Comparison of ENCODE assay signal across 16 cellular contexts in genomic region chr3:32991781-32992180, GRCh38. TPM values are rescaled to one million over a fixed set of nuclear protein-coding genes. Genes with fewer than 3 reads are reported as not detected.
A peak's percentile ranks its signal among the peaks of the same experiment; 100 is the strongest.
DNase-seq lines count a peak whose midpoint lies in the region; ATAC-seq, FAIRE-seq and TF ChIP-seq lines count a peak whose summit lies in the region.
"Had no signal": no experiment of that assay in that cellular context is flagged by ENCODE, and none has a peak within 500 bp of the region (broad histone marks: within the 10 kb centered on the region; RNA-seq: fewer than 3 reads in every experiment).

No MANE protein-coding gene starts in this region.

- no peak for FAIRE-seq in H1 (lab: Jason Lieb, UNC)

- POLR2A ChIA-PET in activated CD4-positive, alpha-beta memory T cell treated with anti-CD3 and anti-CD28 coated beads, Interleukin-2, amount 10 ng/mL, durations not matched to agents 7 days and 5 days (lab: Charles Lee): interaction anchor here (1.5 to 2.4 kb wide), 4 partner anchors 9 to 38 kb away, joined by 5 to 18 read pairs (median 6); no protein-coding TSS in a partner anchor
- POLR2A ChIA-PET in H1 (lab: Charles Lee; ENCODE audit: partially characterized antibody): no interaction called here

- intact Hi-C loops in uterus (cut with DNase I; ENCODE audit: low total_unique reads): no loop called here

- peaks cover 20 to 56% of the 10 kb centered on the region in 2 donors for H3K36me3 Mint-ChIP-seq in activated naive CD4-positive, alpha-beta T cell treated with anti-CD3 and anti-CD28 coated beads, Interleukin-2, amount 50 U/mL, for 72 hours
- H3K36me3 Mint-ChIP-seq in activated CD4-positive, alpha-beta memory T cell treated with anti-CD3 and anti-CD28 coated beads, Interleukin-2, amount 10 ng/mL, durations not matched to agents 7 days and 5 days (ENCODE audit: low read depth): peaks cover 37% of the 10 kb centered on the region

- H2BK12ac ChIP-seq in H1 (ENCODE audit: low read depth, low read length): no peak overlapping the region

- no peak overlapping the region for H3K18ac ChIP-seq in H1 (ENCODE audit: extremely low read depth, low read length)

- CTCF ChIA-PET in activated CD4-positive, alpha-beta memory T cell treated with anti-CD3 and anti-CD28 coated beads, Interleukin-2, amount 10 ng/mL, durations not matched to agents 7 days and 5 days (lab: Charles Lee): interaction anchor here (1.1 to 2.0 kb wide), 3 partner anchors 18 to 39 kb away, joined by 3 to 9 read pairs (median 3); no protein-coding TSS in a partner anchor
- CTCF ChIA-PET in H1 (lab: Charles Lee; ENCODE audit: partially characterized antibody): interaction anchor here (1.0 kb wide), 1 partner anchor 23 kb away, joined by 3 read pairs; no protein-coding TSS in a partner anchor

- H3K27me3 ChIP-seq in H1 (replicated peaks in 1 of 4; ENCODE audit: control insufficient read depth in 3 of 4, extremely low read depth in 1 of 4, insufficient read depth in 3 of 4, low read length in 3 of 4): no peaks in the 10 kb centered on the region
- H3K27me3 ChIP-seq in gastroesophageal sphincter: no peaks in the 10 kb centered on the region
- H3K27me3 ChIP-seq in uterus: no peaks in the 10 kb centered on the region

- H4K8ac ChIP-seq in H1 (ENCODE audit: extremely low read depth, insufficient read depth, low read length): no peak overlapping the region

- H3K4me1 Mint-ChIP-seq in activated CD4-positive, alpha-beta memory T cell treated with anti-CD3 and anti-CD28 coated beads, Interleukin-2, amount 10 ng/mL, durations not matched to agents 7 days and 5 days: peaks cover 89% of the 10 kb centered on the region

- no peak overlapping the region for H3K9ac ChIP-seq in H1 (replicated peaks in 1 of 4; ENCODE audit: extremely low read depth in 1 of 4, low read depth in 3 of 4, low read length in 3 of 4)

- peaks cover 0 to 12% of the 10 kb centered on the region in 2 donors for H3K9me3 Mint-ChIP-seq in activated naive CD4-positive, alpha-beta T cell treated with anti-CD3 and anti-CD28 coated beads, Interleukin-2, amount 50 U/mL, for 72 hours
- peaks cover 4% of the 10 kb centered on the region for H3K9me3 Mint-ChIP-seq in activated CD4-positive, alpha-beta memory T cell treated with anti-CD3 and anti-CD28 coated beads, Interleukin-2, amount 10 ng/mL, durations not matched to agents 7 days and 5 days
- H3K9me3 Mint-ChIP-seq: H9 had no signal

- H2BK120ac ChIP-seq in H1 (replicated peaks; ENCODE audit: low read depth, low read length): no peak overlapping the region

- ATAC-seq in activated naive CD4-positive, alpha-beta T cell treated with anti-CD3 and anti-CD28 coated beads, Interleukin-2, amount 50 U/mL, for 72 hours: no peak
- no peak for ATAC-seq in gastroesophageal sphincter
- no peak for ATAC-seq in GM18519 (IDR thresholded peaks at IDR 0.05; ENCODE audit: low FRiP score, unreplicated experiment)

- H3K27ac ChIP-seq in H1 (ENCODE audit: low read depth, low read length) (no peak overlapping the region), gastroesophageal sphincter (no peak overlapping the region), uterus (no peak overlapping the region)

- H3K9me3 ChIP-seq in H1 (ENCODE audit: insufficient read depth in 2 of 2, low read depth in 1 of 2, low read length in 1 of 2) (no peaks in the 10 kb centered on the region), gastroesophageal sphincter (no peaks in the 10 kb centered on the region), uterus (no peaks in the 10 kb centered on the region)

- no peaks in the 10 kb centered on the region for H3K27me3 Mint-ChIP-seq in activated CD4-positive, alpha-beta memory T cell treated with anti-CD3 and anti-CD28 coated beads, Interleukin-2, amount 10 ng/mL, durations not matched to agents 7 days and 5 days

- TF ChIP-seq EP300 in H1 (IDR thresholded peaks at IDR 0.05; ENCODE audit: borderline replicate concordance in 1 of 2, low read depth in 2 of 2, low read length in 2 of 2) (no peak), gastroesophageal sphincter (IDR thresholded peaks at IDR 0.05) (no peak)

- no peak for TF ChIP-seq RAD21 in H1 (IDR thresholded peaks at IDR 0.05 in 1 of 2, conservative IDR thresholded peaks at IDR 0.05 in 1 of 2; ENCODE audit: low read depth in 2 of 2, low read length in 2 of 2)

- no peaks in the 10 kb centered on the region for H3K4me1 ChIP-seq in H1 (replicated peaks in 1 of 4; ENCODE audit: control insufficient read depth in 3 of 4, insufficient read depth in 4 of 4, low read length in 3 of 4)
- no peaks in the 10 kb centered on the region for H3K4me1 ChIP-seq in gastroesophageal sphincter
- H3K4me1 ChIP-seq in uterus: no peaks in the 10 kb centered on the region

- no peak overlapping the region for H2BK5ac ChIP-seq in H1 (ENCODE audit: low read depth, low read length)

- no peak overlapping the region for H3K4me3 ChIP-seq in H1 (ENCODE audit: extremely low read depth in 1 of 4, insufficient read depth in 2 of 4, low read depth in 3 of 4, low read length in 4 of 4)
- no peak overlapping the region for H3K4me3 ChIP-seq in gastroesophageal sphincter
- H3K4me3 ChIP-seq in uterus: no peak overlapping the region

- no peak for DNase-seq in activated naive CD4-positive, alpha-beta T cell treated with anti-CD3 and anti-CD28 coated beads, Interleukin-2, amount 50 U/mL, for 72 hours (ENCODE audit: low spot score in 2 of 2)
- DNase-seq in activated naive CD4-positive, alpha-beta T cell treated with anti-CD3 and anti-CD28 coated beads, Interleukin-2, amount 50 U/mL, for 16 hours: no peak
- no peak for DNase-seq in activated CD4-positive, alpha-beta memory T cell treated with anti-CD3 and anti-CD28 coated beads, Interleukin-2, amount 10 ng/mL, durations not matched to agents 7 days and 5 days
- DNase-seq in H1 (ENCODE audit: low read depth in 1 of 2, low spot score in 2 of 2): no peak
- DNase-seq in uterus: no peak
- DNase-seq: ACHN, AML-193, EL, H9, NCI-H1436, NCI-H2081, NCI-H510A treated with DMSO at 0.1 percent for 48 hours had no signal

- H3K4me3 Mint-ChIP-seq in activated CD4-positive, alpha-beta memory T cell treated with anti-CD3 and anti-CD28 coated beads, Interleukin-2, amount 10 ng/mL, durations not matched to agents 7 days and 5 days: no peak overlapping the region
- H3K4me3 Mint-ChIP-seq: CD14-positive monocyte, H9 had no signal

- H2AFZ ChIP-seq in H1 (ENCODE audit: low read length): no peak overlapping the region

- TF ChIP-seq CTCF in H1 (IDR thresholded peaks at IDR 0.05; ENCODE audit: control extremely low read depth in 1 of 3, insufficient read depth in 1 of 3, low read depth in 1 of 3, low read length in 3 of 3) (no peak), gastroesophageal sphincter (IDR thresholded peaks at IDR 0.05) (no peak), uterus (IDR thresholded peaks at IDR 0.05) (no peak)

- H2BK20ac ChIP-seq in H1 (ENCODE audit: low read length): no peak overlapping the region

- H3K27ac Mint-ChIP-seq in activated naive CD4-positive, alpha-beta T cell treated with anti-CD3 and anti-CD28 coated beads, Interleukin-2, amount 50 U/mL, for 72 hours: peak overlapping the region; percentile 18 to 87
- peak overlapping the region; percentile 37 for H3K27ac Mint-ChIP-seq in activated CD4-positive, alpha-beta memory T cell treated with anti-CD3 and anti-CD28 coated beads, Interleukin-2, amount 10 ng/mL, durations not matched to agents 7 days and 5 days
- H3K27ac Mint-ChIP-seq: CD14-positive monocyte, H9 had no signal

- H3K56ac ChIP-seq in H1 (replicated peaks; ENCODE audit: insufficient read length, low read depth, low read length): no peak overlapping the region

- TF ChIP-seq POLR2A in H1 (IDR thresholded peaks at IDR 0.05; ENCODE audit: control extremely low read depth in 1 of 2, low read depth in 2 of 2, low read length in 2 of 2) (no peak), gastroesophageal sphincter (IDR thresholded peaks at IDR 0.05) (no peak), uterus (IDR thresholded peaks at IDR 0.05) (no peak)

- no peak overlapping the region for H4K5ac ChIP-seq in H1 (ENCODE audit: insufficient read length, low read depth, low read length)

- no peak overlapping the region for H2AK5ac ChIP-seq in H1 (ENCODE audit: low read depth, low read length)

- H3K23ac ChIP-seq in H1 (ENCODE audit: insufficient read length): no peak overlapping the region

- H3K79me1 ChIP-seq in H1 (ENCODE audit: low read depth, low read length): no peaks in the 10 kb centered on the region

- WGBS in H1 (ENCODE audit: extremely low coverage in 1 of 2, insufficient coverage in 1 of 2, insufficient read length in 1 of 2, insufficient replicate concordance in 2 of 2, low coverage in 1 of 2, low lambda C conversion rate in 2 of 2, missing lambda C conversion rate in 1 of 2), 2 experiments: 91% methylated on average over 7 of the region's 7 CpGs; no CpG with 5 or more reads in 1 of the 2 experiments
- 82% methylated on average over 7 of the region's 7 CpGs; no CpG with 5 or more reads in 1 of the 2 donors for WGBS in gastroesophageal sphincter (ENCODE audit: low coverage in 1 of 2), 2 donors

- no peaks in the 10 kb centered on the region for H3K23me2 ChIP-seq in H1 (ENCODE audit: low read depth, low read length)

- H3K4ac ChIP-seq in H1 (replicated peaks; ENCODE audit: insufficient read length, low read depth, low read length): no peak overlapping the region

- H3K79me2 ChIP-seq in H1 (ENCODE audit: control insufficient read depth in 1 of 2, insufficient read depth in 2 of 2, low read length in 2 of 2): no peaks in the 10 kb centered on the region

- no peak overlapping the region for H4K91ac ChIP-seq in H1 (replicated peaks; ENCODE audit: insufficient read length, low read length)

- 0 out of 2 replicates have a peak overlapping the region, but pooled peaks have one; percentile 18 for H2BK15ac ChIP-seq in H1 (ENCODE audit: low read length)

- H3K4me2 ChIP-seq in H1 (ENCODE audit: insufficient read depth in 1 of 2, low read depth in 2 of 2, low read length in 2 of 2): no peak overlapping the region

- H3K36me3 ChIP-seq in H1 (ENCODE audit: control insufficient read depth in 2 of 4, insufficient read depth in 4 of 4, low read length in 3 of 4) (no peaks in the 10 kb centered on the region), gastroesophageal sphincter (peaks cover 0 to 13% of the 10 kb centered on the region in 2 donors), uterus (no peaks in the 10 kb centered on the region)

- H3K14ac ChIP-seq in H1 (ENCODE audit: insufficient read length): no peak overlapping the region

- H4K20me1 ChIP-seq in H1 (replicated peaks in 1 of 2; ENCODE audit: control insufficient read depth in 1 of 2, insufficient read depth in 2 of 2, low read length in 2 of 2): no peaks in the 10 kb centered on the region

RNA-seq across cellular contexts. Expression of gene CCR4, which starts 40.3 kb away (rescaled TPM):
- 10 to 100 TPM; 19.0 to 38.6 TPM for total RNA-seq in activated naive CD4-positive, alpha-beta T cell treated with anti-CD3 and anti-CD28 coated beads, Interleukin-2, amount 50 U/mL, for 72 hours
- 100 to 1,000 TPM; 117 to 118 TPM for total RNA-seq in activated CD4-positive, alpha-beta memory T cell treated with anti-CD3 and anti-CD28 coated beads, Interleukin-2, amount 10 ng/mL, durations not matched to agents 7 days and 5 days
- total RNA-seq in H1 (2021; fragmentation: NEBNext Ultra II Directional; extraction: Animal tissue kit (Norgen Biotek cat#: 25700)): 0.10 and 0.11 TPM in 2 replicates
- polyA plus RNA-seq in H1 (2011; rRNA removed): 0.08 and 0.15 TPM in 2 replicates
- 0.13 TPM for polyA plus RNA-seq in H1 (2011; cell fraction: cytosol; rRNA removed)
- polyA plus RNA-seq in H1 (2011; cell fraction: nucleus; rRNA removed): 0.13 TPM
- polyA plus RNA-seq in H1 (2012, experiment 1 of 2): 0.07 to 0.11 TPM in 2 of 4 replicates, not detected in the others
- polyA plus RNA-seq in H1 (2012, experiment 2 of 2): not detected
- polyA plus RNA-seq in H1 (2013, experiment 1 of 2): 0.08 TPM
- 0.04 TPM for polyA plus RNA-seq in H1 (2013, experiment 2 of 2)
- polyA minus RNA-seq in H1 (2011; rRNA and poly(A)+ RNA removed): 0.13 and 0.37 TPM in 2 replicates
- not detected for polyA minus RNA-seq in H1 (2011; cell fraction: cytosol; rRNA and poly(A)+ RNA removed)
- polyA minus RNA-seq in H1 (2011; cell fraction: nucleus; rRNA and poly(A)+ RNA removed): 0.50 TPM
- total RNA-seq in gastroesophageal sphincter: not detected
- total RNA-seq in uterus: under 1 TPM in 1 of 4 donors, not detected in 3; 0.35 TPM
- total RNA-seq: M059J had no signal

Comparison
In these comparisons a context has a peak if more than half of its experiments do, and no peak if none do; other contexts are left out.
1. RNA of gene CCR4, which starts 40.3 kb away (total RNA-seq): 117 to 118 TPM in activated CD4-positive, alpha-beta memory T cell treated with anti-CD3 and anti-CD28 coated beads, Interleukin-2, amount 10 ng/mL, durations not matched to agents 7 days and 5 days and 19.0 to 38.6 TPM in activated naive CD4-positive, alpha-beta T cell treated with anti-CD3 and anti-CD28 coated beads, Interleukin-2, amount 50 U/mL, for 72 hours; 0.10 to 0.11 TPM in H1, 0.35 TPM in uterus and not detected in gastroesophageal sphincter; every median in the first group is over 10 times any median in the second.